Comparison of ENCODE assay signal across 22 cellular contexts in the genomic region with DNA sequence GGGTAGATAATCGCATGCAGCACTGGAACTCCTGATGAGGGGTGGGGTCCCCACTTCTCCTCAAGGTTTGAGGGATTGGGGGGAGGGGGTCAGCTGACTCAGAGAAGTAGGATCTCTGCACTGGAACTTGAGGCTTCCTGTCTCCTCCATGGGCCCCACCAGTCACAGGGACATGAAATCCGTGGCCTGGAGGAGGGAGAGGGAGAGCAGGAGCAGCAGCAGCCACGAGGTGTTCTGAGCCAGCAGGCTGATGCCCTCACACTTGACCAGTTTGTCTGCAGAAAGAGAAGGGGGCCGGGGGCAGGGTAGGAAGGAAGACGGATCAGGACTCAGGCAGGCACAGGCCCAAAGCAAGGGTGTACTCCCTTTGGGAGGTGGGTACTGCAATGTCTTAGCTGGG. TPM values are rescaled to one million over a fixed set of nuclear protein-coding genes. Genes with fewer than 3 reads are reported as not detected.
"Had no signal": no experiment of that assay in that cellular context is flagged by ENCODE, and none has a peak within 500 bp of the region (broad histone marks: within the 10 kb centered on the region; RNA-seq: fewer than 3 reads in every experiment).

No MANE protein-coding gene starts in this region.

- H3K27ac ChIP-seq: pancreas, psoas muscle, right atrium auricular region, upper lobe of left lung had no signal

- H3K36me3 ChIP-seq: pancreas, right atrium auricular region, thoracic aorta, upper lobe of left lung had no signal

- DNase-seq: activated CD4-positive, alpha-beta T cell treated with anti-CD3 and anti-CD28 coated beads for 4 hours; activated CD4-positive, alpha-beta T cell treated with anti-CD3 and anti-CD28 coated beads, Interleukin-2, amount 50 U/mL, for 48 hours; activated CD4-positive, CD25-positive, alpha-beta regulatory T cell; activated CD8-positive, alpha-beta memory T cell treated with anti-CD3 and anti-CD28 coated beads, Interleukin-2, amount 50 U/mL, for 48 hours; activated effector memory CD4-positive, alpha-beta T cell treated with Interleukin-2 at 50 U/mL for 16 hours; activated naive CD4-positive, alpha-beta T cell treated with anti-CD3 and anti-CD28 coated beads for 36 hours; activated naive CD8-positive, alpha-beta T cell treated with anti-CD3 and anti-CD28 coated beads, Interleukin-2, amount 10 ng/mL, durations not matched to agents 7 days and 5 days; activated T-cell treated with anti-CD3 and anti-CD28 coated beads, Interleukin-2, amount 50 U/mL, for 48 hours; amygdala; dermis blood vessel endothelial cell; effector CD8-positive, alpha-beta T cell; hippocampal formation; mesendoderm; naive B cell; pancreas; psoas muscle; stimulated activated CD4-positive, alpha-beta T cell treated with anti-CD3 and anti-CD28 coated beads, Interleukin-4, amount 100 ng/mL, for 24 hours; stimulated activated naive CD4-positive, alpha-beta T cell treated with Interleukin-2 at 50 U/mL for 16 hours; T-helper 9 cell; upper lobe of left lung had no signal

- H3K36me3 Mint-ChIP-seq: activated naive CD8-positive, alpha-beta T cell treated with anti-CD3 and anti-CD28 coated beads, Interleukin-2, amount 10 ng/mL, durations not matched to agents 7 days and 5 days had no signal

- H3K27ac Mint-ChIP-seq: activated naive CD4-positive, alpha-beta T cell treated with anti-CD3 and anti-CD28 coated beads for 36 hours; activated naive CD8-positive, alpha-beta T cell treated with anti-CD3 and anti-CD28 coated beads, Interleukin-2, amount 10 ng/mL, durations not matched to agents 7 days and 5 days; naive B cell had no signal

- H3K9me3 Mint-ChIP-seq: activated naive CD4-positive, alpha-beta T cell treated with anti-CD3 and anti-CD28 coated beads for 36 hours had no signal

- H3K4me3 ChIP-seq: pancreas, psoas muscle, right atrium auricular region, thoracic aorta, upper lobe of left lung had no signal

- H3K9me3 ChIP-seq: pancreas, psoas muscle, right atrium auricular region, thoracic aorta, upper lobe of left lung had no signal

- H3K4me3 Mint-ChIP-seq: activated naive CD4-positive, alpha-beta T cell treated with anti-CD3 and anti-CD28 coated beads for 36 hours; activated naive CD8-positive, alpha-beta T cell treated with anti-CD3 and anti-CD28 coated beads, Interleukin-2, amount 10 ng/mL, durations not matched to agents 7 days and 5 days had no signal

- ATAC-seq: pancreas, psoas muscle had no signal

- H3K4me1 ChIP-seq: pancreas had no signal

RNA-seq across cellular contexts. Expression of a gene that starts 3.7 kb away (rescaled TPM):
- total RNA-seq: activated naive CD8-positive, alpha-beta T cell treated with anti-CD3 and anti-CD28 coated beads, Interleukin-2, amount 10 ng/mL, durations not matched to agents 7 days and 5 days had no signal
